ENCODE assay signal across 8 cellular contexts in the genomic region with DNA sequence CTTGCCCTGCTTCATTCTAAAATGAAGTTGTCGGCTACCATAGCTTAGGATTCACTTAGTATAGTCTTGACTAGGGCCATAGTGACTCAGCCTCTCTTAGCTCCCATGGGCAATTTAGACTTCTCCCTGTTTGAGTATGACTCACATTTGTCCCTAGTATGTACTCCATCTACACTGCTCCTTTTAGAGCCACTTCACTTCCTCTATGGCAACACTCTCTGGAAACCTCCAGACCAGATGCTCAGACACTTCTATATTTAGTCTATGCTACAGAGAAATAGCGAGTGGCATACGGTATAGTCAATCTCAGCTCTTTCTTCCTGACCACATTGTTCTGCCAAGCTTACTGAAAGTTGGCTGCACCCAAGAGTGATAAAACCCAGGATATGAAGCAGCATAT. TPM values are rescaled to one million over a fixed set of nuclear protein-coding genes. Genes with fewer than 3 reads are reported as not detected.
DNase-seq lines count a peak whose midpoint lies in the region; ATAC-seq, FAIRE-seq and TF ChIP-seq lines count a peak whose summit lies in the region.

No MANE protein-coding gene starts in this region.

- no TSS peak for BruUV-seq in Caco-2 (replicated peaks; lab: Mats Ljungman, UMichigan)

- H3K36me3 Mint-ChIP-seq in chondrocyte (ENCODE audit: low read depth) (no peaks in the 10 kb centered on the region), Caco-2 (ENCODE audit: insufficient read depth, unreplicated experiment) (no peaks in the 10 kb centered on the region)

- no peak overlapping the region for H3K4me3 Mint-ChIP-seq in chondrocyte (ENCODE audit: unreplicated experiment)
- H3K4me3 Mint-ChIP-seq in Caco-2 (ENCODE audit: unreplicated experiment): no peak overlapping the region

- TF ChIP-seq CTCF in BJ (IDR thresholded peaks at IDR 0.05; ENCODE audit: insufficient read depth, low read depth, low read length): no peak
- TF ChIP-seq CTCF in chondrocyte (IDR thresholded peaks at IDR 0.05): no peak
- no peak for TF ChIP-seq CTCF in lower lobe of right lung (IDR thresholded peaks at IDR 0.05)
- TF ChIP-seq CTCF in Caco-2 (IDR thresholded peaks at IDR 0.05; ENCODE audit: insufficient read depth in 1 of 2, low read depth in 1 of 2, low read length in 1 of 2, severe bottlenecking in 1 of 2, unreplicated experiment in 1 of 2): no peak

- H3K4me1 Mint-ChIP-seq in chondrocyte (ENCODE audit: low read depth) (peaks cover 25% of the 10 kb centered on the region), Caco-2 (ENCODE audit: low read depth, unreplicated experiment) (peaks cover 3% of the 10 kb centered on the region)

- peak; percentile 45 for DNase-seq in BJ (ENCODE audit: low read depth)
- peak; percentile 20 for DNase-seq in NCI-H187 treated with DMSO at 0.1 percent for 48 hours (lab: John Stamatoyannopoulos, UW)
- DNase-seq in chondrocyte (ENCODE audit: low spot score): no peak
- DNase-seq in lower lobe of right lung: no peak
- no peak for DNase-seq in Caco-2
- no peak for DNase-seq in activated CD4-positive, alpha-beta T cell treated with anti-CD3 and anti-CD28 coated beads, Interleukin-2, amount 50 U/mL, for 1 hour
- no peak for DNase-seq in 8988T
- no peak for DNase-seq in frontal cortex (ENCODE audit: low spot score in 2 of 2)

- no peak for FAIRE-seq in frontal cortex (lab: Jason Lieb, UNC)

- peaks cover 5% of the 10 kb centered on the region for H3K4me1 ChIP-seq in lower lobe of right lung
- H3K4me1 ChIP-seq in Caco-2: peaks cover 3% of the 10 kb centered on the region; the same call in 1 of the 2 replicates

- POLR2A ChIA-PET in BJ (lab: Charles Lee): no interaction called here
- POLR2A ChIA-PET in Caco-2 (lab: Charles Lee): no interaction called here

- peaks cover 1% of the 10 kb centered on the region for H3K27me3 Mint-ChIP-seq in chondrocyte (ENCODE audit: low read depth)
- H3K27me3 Mint-ChIP-seq in Caco-2 (ENCODE audit: insufficient read depth, unreplicated experiment): peaks cover 17% of the 10 kb centered on the region

- CTCF ChIA-PET in BJ (lab: Yijun Ruan, JAX) (interaction anchor here (0.7 to 8.5 kb wide), 5 partner anchors 10 to 490 kb away, joined by 3 to 130 read pairs (median 4); partner anchors contain the start of gene MEPE), Caco-2 (lab: Charles Lee) (no interaction called here)

- H3K27me3 ChIP-seq in BJ (ENCODE audit: control insufficient read depth, insufficient read depth, low read length) (no peaks in the 10 kb centered on the region), lower lobe of right lung (ENCODE audit: low read depth) (no peaks in the 10 kb centered on the region), Caco-2 (replicated peaks; ENCODE audit: control insufficient read depth, insufficient read depth, low read length) (no peaks in the 10 kb centered on the region)

- H3K9me3 ChIP-seq in lower lobe of right lung (no peaks in the 10 kb centered on the region), Caco-2 (no peaks in the 10 kb centered on the region)

- peak; percentile 88 to 90 for ATAC-seq in lower lobe of right lung

- no peaks in the 10 kb centered on the region for H3K36me3 ChIP-seq in BJ (ENCODE audit: control insufficient read depth, insufficient read depth, low read length)
- no peaks in the 10 kb centered on the region for H3K36me3 ChIP-seq in lower lobe of right lung
- no peaks in the 10 kb centered on the region for H3K36me3 ChIP-seq in Caco-2 (ENCODE audit: control insufficient read depth, insufficient read depth, low read length)

- intact Hi-C loops in lower lobe of right lung (cut with DNase I) (no loop called here), Caco-2 (cut with micrococcal nuclease; ENCODE audit: unreplicated experiment) (no loop called here)

- H3K27ac Mint-ChIP-seq in chondrocyte (ENCODE audit: unreplicated experiment) (peak overlapping the region; percentile 93), Caco-2 (ENCODE audit: unreplicated experiment) (no peak overlapping the region)

- no peak overlapping the region for H3K27ac ChIP-seq in lower lobe of right lung

- H3K4me3 ChIP-seq in BJ (ENCODE audit: low read depth, low read length) (no peak overlapping the region), lower lobe of right lung (no peak overlapping the region), Caco-2 (ENCODE audit: low read depth, low read length) (no peak overlapping the region)

- H3K9me3 Mint-ChIP-seq in chondrocyte (ENCODE audit: low read depth) (no peaks in the 10 kb centered on the region), Caco-2 (ENCODE audit: unreplicated experiment) (no peaks in the 10 kb centered on the region)

RNA-seq across cellular contexts. Expression of gene MEPE, which starts 11.2 kb away (rescaled TPM):
- polyA plus RNA-seq in BJ (2011; rRNA removed): not detected in 2 replicates
- polyA minus RNA-seq in BJ (2011; rRNA and poly(A)+ RNA removed): not detected in 2 replicates
- total RNA-seq in chondrocyte (not detected in 3 replicates), lower lobe of right lung (not detected), Caco-2 (2022) (not detected in 2 replicates), frontal cortex (1.2 TPM)

RNA-seq across cellular contexts. Expression of gene IBSP, which starts 44.6 kb away (rescaled TPM):
- polyA plus RNA-seq in BJ (2011; rRNA removed): not detected in 2 replicates
- not detected in 2 replicates for polyA minus RNA-seq in BJ (2011; rRNA and poly(A)+ RNA removed)
- total RNA-seq in chondrocyte (0.90 to 0.95 TPM in 2 of 3 replicates, not detected in the other), lower lobe of right lung (not detected), Caco-2 (2022) (not detected in 2 replicates), frontal cortex (not detected)

Comparison
In these comparisons a context has a peak if more than half of its experiments do, and no peak if none do; other contexts are left out.
1. DNase-seq: peak in BJ (single experiment) and NCI-H187 treated with DMSO at 0.1 percent for 48 hours (single experiment); none in chondrocyte (single experiment), lower lobe of right lung (single experiment), Caco-2 (0 of 2), activated CD4-positive, alpha-beta T cell treated with anti-CD3 and anti-CD28 coated beads, Interleukin-2, amount 50 U/mL, for 1 hour (single experiment), 8988T (single experiment) and frontal cortex (0 of 2).